In genomic region chr11:63997801-63998332, GRCh38 we compare ENCODE assay signal across 1 cellular context.
TF ChIP-seq lines count a peak whose summit lies in the region.

No MANE protein-coding gene starts in this region.

TF ChIP-seq in HepG2, 621 proteins besides CTCF, POLR2A, EP300 and RAD21:
- no peak for TF ChIP-seq ZNF567 (CRISPR knock-in tag; IDR thresholded peaks at IDR 0.05; ENCODE audit: borderline replicate concordance)
- TF ChIP-seq TFDP2 (CRISPR knock-in tag; IDR thresholded peaks at IDR 0.05) = no peak
- no peak for TF ChIP-seq NFE2L2 (IDR thresholded peaks at IDR 0.05; ENCODE audit: low read length)
- no peak for TF ChIP-seq HOXA3 (CRISPR knock-in tag; IDR thresholded peaks at IDR 0.05)
- TF ChIP-seq KAT8 (CRISPR knock-in tag; IDR thresholded peaks at IDR 0.05) = no peak
- no peak for TF ChIP-seq ZNF589 (CRISPR knock-in tag; conservative IDR thresholded peaks at IDR 0.05)
- no peak for TF ChIP-seq ZNF549 (CRISPR knock-in tag; IDR thresholded peaks at IDR 0.05)
- no peak for TF ChIP-seq SAP130 (CRISPR knock-in tag; IDR thresholded peaks at IDR 0.05; ENCODE audit: low read depth)
- no peak for TF ChIP-seq GABPA (IDR thresholded peaks at IDR 0.05; ENCODE audit: low read depth, low read length)
- TF ChIP-seq GABPA (CRISPR knock-in tag; IDR thresholded peaks at IDR 0.05; ENCODE audit: low read depth) = no peak
- no peak for TF ChIP-seq CCDC6 (CRISPR knock-in tag; IDR thresholded peaks at IDR 0.05)
- TF ChIP-seq PCBP2 (optimal IDR thresholded peaks at IDR 0.05; ENCODE audit: low read depth, low read length, poor library complexity, severe bottlenecking) = no peak
- TF ChIP-seq NFE2 (CRISPR knock-in tag; IDR thresholded peaks at IDR 0.05) = no peak
- peak; percentile 67; the same call in 1 of the 2 replicates for TF ChIP-seq HNRNPL (IDR thresholded peaks at IDR 0.05; ENCODE audit: low read depth, low read length)
- no peak for TF ChIP-seq FOXM1 (CRISPR knock-in tag; IDR thresholded peaks at IDR 0.05)
- no peak for TF ChIP-seq ZNF75D (CRISPR knock-in tag; IDR thresholded peaks at IDR 0.05; ENCODE audit: borderline replicate concordance)
- no peak for TF ChIP-seq BORCS8-MEF2B (CRISPR knock-in tag; IDR thresholded peaks at IDR 0.05)
- no peak for TF ChIP-seq GPN1 (CRISPR knock-in tag; IDR thresholded peaks at IDR 0.05; ENCODE audit: borderline replicate concordance)
- TF ChIP-seq, protein P1, sequence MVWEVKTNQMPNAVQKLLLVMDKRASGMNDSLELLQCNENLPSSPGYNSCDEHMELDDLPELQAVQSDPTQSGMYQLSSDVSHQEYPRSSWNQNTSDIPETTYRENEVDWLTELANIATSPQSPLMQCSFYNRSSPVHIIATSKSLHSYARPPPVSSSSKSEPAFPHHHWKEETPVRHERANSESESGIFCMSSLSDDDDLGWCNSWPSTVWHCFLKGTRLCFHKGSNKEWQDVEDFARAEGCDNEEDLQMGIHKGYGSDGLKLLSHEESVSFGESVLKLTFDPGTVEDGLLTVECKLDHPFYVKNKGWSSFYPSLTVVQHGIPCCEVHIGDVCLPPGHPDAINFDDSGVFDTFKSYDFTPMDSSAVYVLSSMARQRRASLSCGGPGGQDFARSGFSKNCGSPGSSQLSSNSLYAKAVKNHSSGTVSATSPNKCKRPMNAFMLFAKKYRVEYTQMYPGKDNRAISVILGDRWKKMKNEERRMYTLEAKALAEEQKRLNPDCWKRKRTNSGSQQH (CRISPR knock-in tag; IDR thresholded peaks at IDR 0.05; ENCODE audit: low read depth) = no peak
- no peak for TF ChIP-seq ZKSCAN8 (CRISPR knock-in tag; IDR thresholded peaks at IDR 0.05; ENCODE audit: borderline replicate concordance)
- TF ChIP-seq ZNF101 (CRISPR knock-in tag; IDR thresholded peaks at IDR 0.05; ENCODE audit: borderline replicate concordance, low read depth) = no peak
- no peak for TF ChIP-seq CENPX (CRISPR knock-in tag; IDR thresholded peaks at IDR 0.05)
- peak; percentile 27; the same call in 1 of the 2 replicates for TF ChIP-seq RBFOX2 (IDR thresholded peaks at IDR 0.05; ENCODE audit: low read depth, low read length)
- TF ChIP-seq AGO2 (optimal IDR thresholded peaks at IDR 0.05; ENCODE audit: low read depth, low read length) = peak; percentile 64
- TF ChIP-seq AHR (CRISPR knock-in tag; IDR thresholded peaks at IDR 0.05) = no peak
- no peak for TF ChIP-seq ZNF839 (CRISPR knock-in tag; IDR thresholded peaks at IDR 0.05; ENCODE audit: borderline replicate concordance)
- no peak for TF ChIP-seq ZMYM4 (CRISPR knock-in tag; IDR thresholded peaks at IDR 0.05)
